8 cellular contexts compared by ENCODE assay signal in the genomic region with DNA sequence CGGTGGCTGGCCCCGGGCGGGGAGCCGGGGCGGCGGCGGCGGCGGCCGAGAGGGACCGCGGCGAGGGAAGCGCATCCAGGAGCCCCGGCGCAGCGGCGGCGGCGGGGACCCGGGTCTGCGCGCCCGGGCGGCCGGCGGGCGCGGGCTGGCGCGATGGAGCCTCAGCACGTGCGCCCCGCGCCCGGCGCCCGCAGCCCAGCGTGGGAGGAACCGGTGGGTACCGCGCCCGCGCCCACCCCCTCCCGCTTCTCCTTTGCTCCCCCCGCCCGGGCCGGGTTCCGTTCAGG. TPM values are rescaled to one million over a fixed set of nuclear protein-coding genes. Genes with fewer than 3 reads are reported as not detected.
A peak's percentile ranks its signal among the peaks of the same experiment; 100 is the strongest.
DNase-seq lines count a peak whose midpoint lies in the region; TF ChIP-seq lines count a peak whose summit lies in the region.

No MANE protein-coding gene starts in this region.

- H3K9ac ChIP-seq in duodenal mucosa (ENCODE audit: low read depth in 1 of 2, low read length in 2 of 2) = no peak overlapping the region

- H3K4me3 ChIP-seq in DOHH2 (ENCODE audit: low read length) (peak overlapping the region; percentile 93), duodenal mucosa (ENCODE audit: low read depth in 1 of 2, low read length in 2 of 2) (peak overlapping the region; percentile 69 to 93)

- DNase-seq in HuH-7 (ENCODE audit: low spot score) (peak; percentile 9), osteocyte (ENCODE audit: extremely low spot score, unreplicated experiment) (no peak), SHP77 (lab: John Stamatoyannopoulos, UW) (no peak), NCI-H1694 treated with DMSO at 0.1 percent for 48 hours (lab: John Stamatoyannopoulos, UW) (no peak), T-helper 9 cell (no peak), NK-92 (lab: John Stamatoyannopoulos, UW; ENCODE audit: unreplicated experiment) (no peak)

- H3K27ac Mint-ChIP-seq in osteocyte (ENCODE audit: unreplicated experiment) = no peak overlapping the region

- no peaks in the 10 kb centered on the region for H3K27me3 Mint-ChIP-seq in osteocyte (ENCODE audit: unreplicated experiment)

- peak overlapping the region; percentile 92 for H3K4me3 Mint-ChIP-seq in osteocyte (ENCODE audit: unreplicated experiment)

- H3K27me3 ChIP-seq in DOHH2 (ENCODE audit: control insufficient read depth, low read length) (0 out of 2 replicates have a peak, but pooled peaks cover 5% of the 10 kb centered on the region), duodenal mucosa (ENCODE audit: control insufficient read depth in 1 of 2, insufficient read depth in 2 of 2, low read length in 2 of 2) (peaks cover 0 to 2% of the 10 kb centered on the region in 2 donors)

- peaks cover 24% of the 10 kb centered on the region for H3K4me1 Mint-ChIP-seq in osteocyte (ENCODE audit: unreplicated experiment)

- peaks cover 3% of the 10 kb centered on the region; the same call in 1 of the 2 replicates for H3F3A ChIP-seq in DOHH2 (ENCODE audit: control insufficient read depth, insufficient read depth)

- H3K27ac ChIP-seq in DOHH2 (ENCODE audit: low read depth, low read length) (no peak overlapping the region), duodenal mucosa (ENCODE audit: low read depth, low read length) (peak overlapping the region; percentile 53)

- H3K36me3 Mint-ChIP-seq in osteocyte (ENCODE audit: unreplicated experiment) = no peaks in the 10 kb centered on the region

- H3K9me3 Mint-ChIP-seq in osteocyte (ENCODE audit: unreplicated experiment) = peaks cover 7% of the 10 kb centered on the region

- H3K4me2 ChIP-seq in DOHH2 (ENCODE audit: low read length) = peak overlapping the region; percentile 86

- H3K36me3 ChIP-seq in DOHH2 (ENCODE audit: control insufficient read depth, low read length) = no peaks in the 10 kb centered on the region
- no peaks in the 10 kb centered on the region for H3K36me3 ChIP-seq in duodenal mucosa (ENCODE audit: control insufficient read depth in 1 of 2, insufficient read depth in 2 of 2, low read length in 2 of 2)

- no peaks in the 10 kb centered on the region for H3K9me2 ChIP-seq in DOHH2 (replicated peaks; ENCODE audit: control insufficient read depth, low read length)

- no peak for TF ChIP-seq CTCF in DOHH2 (IDR thresholded peaks at IDR 0.05; ENCODE audit: low read depth, low read length, poor library complexity, severe bottlenecking)
- no peak for TF ChIP-seq CTCF in osteocyte (IDR thresholded peaks at IDR 0.05)

- H3K9me3 ChIP-seq in DOHH2 (ENCODE audit: control insufficient read depth, insufficient read depth, low read length) (no peaks in the 10 kb centered on the region), duodenal mucosa (ENCODE audit: control insufficient read depth in 1 of 2, low read length in 2 of 2) (peaks cover 0 to 3% of the 10 kb centered on the region in 2 donors)

- 0 out of 2 replicates have a peak, but pooled peaks cover 4% of the 10 kb centered on the region for H4K20me1 ChIP-seq in DOHH2 (ENCODE audit: control insufficient read depth, insufficient read depth, low read depth, low read length)

- H3K4me1 ChIP-seq in DOHH2 (ENCODE audit: control insufficient read depth, low read length) (peaks cover 21% of the 10 kb centered on the region), duodenal mucosa (ENCODE audit: control insufficient read depth in 1 of 2, insufficient read depth in 2 of 2, low read length in 2 of 2) (peaks cover 0 to 18% of the 10 kb centered on the region in 2 donors)

- H3K79me2 ChIP-seq in DOHH2 (ENCODE audit: control insufficient read depth, low read length) = peaks cover 32% of the 10 kb centered on the region

RNA-seq across cellular contexts. Expression of a gene that starts 7.8 kb away (rescaled TPM):
- 14.3 and 14.5 TPM in 2 replicates for total RNA-seq in osteocyte
